35 cellular contexts compared by ENCODE assay signal in the genomic region with DNA sequence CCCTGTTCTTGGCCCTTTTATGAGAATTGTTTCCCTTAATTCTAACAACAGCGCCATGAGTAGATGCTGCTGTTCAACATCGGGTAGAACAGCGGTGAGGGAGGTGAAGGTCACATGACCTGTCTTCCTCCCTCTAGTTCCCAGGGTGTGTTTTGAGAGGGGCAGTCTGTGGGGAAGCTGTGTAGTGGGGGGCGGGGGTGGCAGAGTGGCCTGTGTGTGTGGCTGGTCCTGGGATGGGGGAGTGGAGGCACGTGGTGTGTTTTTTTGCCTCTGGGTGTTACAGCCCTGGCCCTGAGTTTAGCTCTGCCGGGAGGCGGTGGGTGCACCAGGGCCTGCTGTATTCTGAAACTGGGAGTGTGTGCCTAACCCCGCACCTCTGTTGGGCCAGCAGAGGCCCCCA.
"Had no signal": no experiment of that assay in that cellular context is flagged by ENCODE, and none has a peak within 500 bp of the region (broad histone marks: within the 10 kb centered on the region; RNA-seq: fewer than 3 reads in every experiment).

No MANE protein-coding gene starts in this region.

- H3K4me1 ChIP-seq: ascending aorta had no signal

- H3K4me1 Mint-ChIP-seq: activated CD4-positive, alpha-beta memory T cell treated with anti-CD3 and anti-CD28 coated beads, Interleukin-2, amount 10 ng/mL, durations not matched to agents 7 days and 5 days; activated CD8-positive, alpha-beta memory T cell treated with anti-CD3 and anti-CD28 coated beads, Interleukin-2, amount 10 ng/mL, durations not matched to agents 7 days and 5 days; activated T-helper 17 cell treated with anti-CD3 and anti-CD28 coated beads, Interleukin-2, amount 50 U/mL, for 72 hours; central memory CD8-positive, alpha-beta T cell had no signal

- H3K9me3 Mint-ChIP-seq: activated B cell treated with CpG ODN at 0.5 μM for 24 hours; activated CD4-positive, alpha-beta memory T cell treated with anti-CD3 and anti-CD28 coated beads, Interleukin-2, amount 10 ng/mL, durations not matched to agents 7 days and 5 days; activated naive CD4-positive, alpha-beta T cell treated with anti-CD3 and anti-CD28 coated beads, Interleukin-2, amount 50 U/mL, for 24 hours; activated naive CD8-positive, alpha-beta T cell treated with anti-CD3 and anti-CD28 coated beads, Interleukin-2, amount 10 ng/mL, durations not matched to agents 7 days and 5 days; activated T-cell treated with anti-CD3 and anti-CD28 coated beads, Interleukin-2, amount 50 U/mL, for 72 hours; activated T-helper 17 cell treated with anti-CD3 and anti-CD28 coated beads, Interleukin-2, amount 50 U/mL, for 72 hours; central memory CD8-positive, alpha-beta T cell had no signal

- DNase-seq: activated B cell treated with CpG ODN at 0.5 μM for 24 hours; activated CD4-positive, alpha-beta memory T cell treated with anti-CD3 and anti-CD28 coated beads, Interleukin-2, amount 10 ng/mL, durations not matched to agents 7 days and 5 days; activated CD4-positive, alpha-beta T cell treated with anti-CD3 and anti-CD28 coated beads for 4 hours; activated CD4-positive, CD25-positive, alpha-beta regulatory T cell treated with anti-CD3 and anti-CD28 coated beads, Interleukin-2, amount 50 U/mL, for 72 hours; activated CD8-positive, alpha-beta memory T cell treated with anti-CD3 and anti-CD28 coated beads for 24 hours; activated CD8-positive, alpha-beta memory T cell treated with anti-CD3 and anti-CD28 coated beads, Interleukin-2, amount 10 ng/mL, durations not matched to agents 7 days and 5 days; activated CD8-positive, alpha-beta memory T cell treated with anti-CD3 and anti-CD28 coated beads, Interleukin-2, amount 50 U/mL, for 48 hours; activated effector memory CD4-positive, alpha-beta T cell treated with anti-CD3 and anti-CD28 coated beads, Interleukin-2, amount 50 U/mL, for 16 hours; activated naive CD4-positive, alpha-beta T cell treated with Interleukin-2 at 50 U/mL for 16 hours; activated naive CD8-positive, alpha-beta T cell treated with anti-CD3 and anti-CD28 coated beads, Interleukin-2, amount 10 ng/mL, durations not matched to agents 7 days and 5 days; activated T-cell treated with anti-CD3 and anti-CD28 coated beads, Interleukin-2, amount 50 U/mL, for 72 hours; amygdala; Kasumi-1; KG1; MG63; NCI-H1048; NCI-H1105 treated with DMSO at 0.1 percent for 48 hours; NCI-H1436; NCI-H1694; NCI-H1930; NCI-H345; NCI-H524 treated with DMSO at 0.1 percent for 48 hours; NCI-H748 treated with DMSO at 0.1 percent for 48 hours; OCI-M1; Right ventricle myocardium superior; SW 1271; T-helper 1 cell; T-helper 2 cell; T-helper 9 cell had no signal

- H3K27ac Mint-ChIP-seq: activated B cell treated with CpG ODN at 0.5 μM for 24 hours; activated CD4-positive, alpha-beta memory T cell treated with anti-CD3 and anti-CD28 coated beads, Interleukin-2, amount 10 ng/mL, durations not matched to agents 7 days and 5 days; activated CD8-positive, alpha-beta memory T cell treated with anti-CD3 and anti-CD28 coated beads, Interleukin-2, amount 10 ng/mL, durations not matched to agents 7 days and 5 days; activated naive CD4-positive, alpha-beta T cell treated with anti-CD3 and anti-CD28 coated beads, Interleukin-2, amount 50 U/mL, for 24 hours; activated naive CD8-positive, alpha-beta T cell treated with anti-CD3 and anti-CD28 coated beads, Interleukin-2, amount 10 ng/mL, durations not matched to agents 7 days and 5 days; activated T-cell treated with anti-CD3 and anti-CD28 coated beads, Interleukin-2, amount 50 U/mL, for 72 hours; activated T-helper 17 cell treated with anti-CD3 and anti-CD28 coated beads, Interleukin-2, amount 50 U/mL, for 72 hours had no signal

- H3K36me3 ChIP-seq: MG63 had no signal

- H3K27me3 Mint-ChIP-seq: activated naive CD4-positive, alpha-beta T cell treated with anti-CD3 and anti-CD28 coated beads, Interleukin-2, amount 50 U/mL, for 24 hours had no signal

- H3K4me3 Mint-ChIP-seq: activated B cell treated with CpG ODN at 0.5 μM for 24 hours; activated CD4-positive, alpha-beta memory T cell treated with anti-CD3 and anti-CD28 coated beads, Interleukin-2, amount 10 ng/mL, durations not matched to agents 7 days and 5 days; activated CD8-positive, alpha-beta memory T cell treated with anti-CD3 and anti-CD28 coated beads, Interleukin-2, amount 10 ng/mL, durations not matched to agents 7 days and 5 days; activated naive CD4-positive, alpha-beta T cell treated with anti-CD3 and anti-CD28 coated beads, Interleukin-2, amount 50 U/mL, for 24 hours; activated naive CD8-positive, alpha-beta T cell treated with anti-CD3 and anti-CD28 coated beads, Interleukin-2, amount 10 ng/mL, durations not matched to agents 7 days and 5 days; activated T-cell treated with anti-CD3 and anti-CD28 coated beads, Interleukin-2, amount 50 U/mL, for 72 hours; activated T-helper 17 cell treated with anti-CD3 and anti-CD28 coated beads, Interleukin-2, amount 50 U/mL, for 72 hours; central memory CD8-positive, alpha-beta T cell had no signal

- H3K9me3 ChIP-seq: ascending aorta, MG63 had no signal

- H3K27ac ChIP-seq: ascending aorta, cardiac muscle cell, VCaP had no signal

- H3K36me3 Mint-ChIP-seq: activated CD8-positive, alpha-beta memory T cell treated with anti-CD3 and anti-CD28 coated beads, Interleukin-2, amount 10 ng/mL, durations not matched to agents 7 days and 5 days; activated naive CD4-positive, alpha-beta T cell treated with anti-CD3 and anti-CD28 coated beads, Interleukin-2, amount 50 U/mL, for 24 hours; activated naive CD8-positive, alpha-beta T cell treated with anti-CD3 and anti-CD28 coated beads, Interleukin-2, amount 10 ng/mL, durations not matched to agents 7 days and 5 days had no signal

- H3K4me3 ChIP-seq: ascending aorta, cardiac muscle cell, MG63 had no signal

- H3K27me3 ChIP-seq: ascending aorta, cardiac muscle cell, MG63 had no signal
